In genomic region chrX:155115174-155115830, GRCh38 we compare ENCODE assay signal across 24 cellular contexts.
"Had no signal": no experiment of that assay in that cellular context is flagged by ENCODE, and none has a peak within 500 bp of the region (broad histone marks: within the 10 kb centered on the region; RNA-seq: fewer than 3 reads in every experiment).

No MANE protein-coding gene starts in this region.

- H3K4me3 ChIP-seq: dorsolateral prefrontal cortex, gastrocnemius medialis, lower lobe of right lung, right atrium auricular region, smooth muscle cell, stomach, thyroid gland had no signal

- H3K36me3 Mint-ChIP-seq: natural killer cell had no signal

- H3K27me3 Mint-ChIP-seq: memory B cell, progenitor cell of endocrine pancreas had no signal

- H3K9me3 ChIP-seq: gastrocnemius medialis, lower lobe of right lung, right atrium auricular region, stomach, thyroid gland had no signal

- H3K27ac Mint-ChIP-seq: memory B cell, natural killer cell had no signal

- H3K4me3 Mint-ChIP-seq: memory B cell, natural killer cell had no signal

- H3K9me3 Mint-ChIP-seq: memory B cell, natural killer cell had no signal

- H3K4me2 ChIP-seq: smooth muscle cell had no signal

- DNase-seq: dorsolateral prefrontal cortex; effector CD4-positive, alpha-beta T cell; foreskin fibroblast; gastrocnemius medialis; head of caudate nucleus; left ventricle myocardium superior; lower lobe of right lung; natural killer cell; stimulated activated CD4-positive, alpha-beta T cell treated with anti-CD3 and anti-CD28 coated beads, Interleukin-12 subunit alpha, Interleukin-12 subunit beta, amount 100 ng/mL, for 4 hours; stimulated activated CD4-positive, alpha-beta T cell treated with anti-CD3 and anti-CD28 coated beads, Interleukin-1b, Interleukin-23, amount 100 ng/mL, for 48 hours; stimulated activated CD4-positive, alpha-beta T cell treated with anti-CD3 and anti-CD28 coated beads, Interleukin-4, amount 100 ng/mL, for 1 hour; stimulated activated CD8-positive, alpha-beta memory T cell treated with anti-CD3 and anti-CD28 coated beads, Interleukin-4, amount 100 ng/mL, for 48 hours; stimulated activated naive CD4-positive, alpha-beta T cell treated with Interleukin-2 at 50 U/mL for 16 hours; stomach; thyroid gland; trophoblast cell had no signal

- H3K27me3 ChIP-seq: gastrocnemius medialis, right atrium auricular region, stomach, thyroid gland had no signal

- H3K79me2 ChIP-seq: parathyroid adenoma had no signal

- H3K9ac ChIP-seq: parathyroid adenoma had no signal

- H3K4me1 ChIP-seq: gastrocnemius medialis, lower lobe of right lung, parathyroid adenoma, right atrium auricular region, stomach, thyroid gland had no signal

- H3K36me3 ChIP-seq: right atrium auricular region, thyroid gland had no signal

- H3K4me1 Mint-ChIP-seq: memory B cell, natural killer cell had no signal

- H3K27ac ChIP-seq: dorsolateral prefrontal cortex, epithelial cell of prostate, gastrocnemius medialis, lower lobe of right lung, parathyroid adenoma, right atrium auricular region, stomach, thyroid gland had no signal

- ATAC-seq: esophagus mucosa, gastrocnemius medialis, left ventricle myocardium superior, natural killer cell, sciatic nerve had no signal

- H2AFZ ChIP-seq: parathyroid adenoma had no signal
